In genomic region chr2:64337314-64337713, GRCh38 we compare ENCODE assay signal across 23 cellular contexts.
A peak's percentile ranks its signal among the peaks of the same experiment; 100 is the strongest.
DNase-seq lines count a peak whose midpoint lies in the region; ATAC-seq, FAIRE-seq and TF ChIP-seq lines count a peak whose summit lies in the region.
"Had no signal": no experiment of that assay in that cellular context is flagged by ENCODE, and none has a peak within 500 bp of the region (broad histone marks: within the 10 kb centered on the region; RNA-seq: fewer than 3 reads in every experiment).

No MANE protein-coding gene starts in this region.

- no peak for TF ChIP-seq POLR2A in HepG2 (IDR thresholded peaks at IDR 0.05; ENCODE audit: insufficient read depth in 1 of 2, low read depth in 2 of 2, low read length in 2 of 2)
- no peak for TF ChIP-seq POLR2A in right lobe of liver (IDR thresholded peaks at IDR 0.05)

- BruUV-seq in HepG2 (replicated peaks; lab: Mats Ljungman, UMichigan) = no TSS peak

- DNase-seq in HepG2 (ENCODE audit: low spot score) (peak; percentile 24), right lobe of liver (no peak), NCI-H69 (lab: John Stamatoyannopoulos, UW) (peak; percentile 1), WERI-Rb-1 (peak; percentile 48), brain microvascular endothelial cell (no peak)
- DNase-seq: 8988T; ACHN; GOT3; IMR-90; KG1; MM.1S; NCI-H1694 treated with DMSO at 0.1 percent for 48 hours; NCI-H2081; NCI-H2171; NCI-H345; NCI-H510A treated with DMSO at 0.1 percent for 48 hours; NCI-H748 treated with DMSO at 0.1 percent for 48 hours; NK-92 treated with Interleukin-12 subunit alpha and Interleukin-12 subunit beta, amount 100 ng/mL, for 24 hours; SHP77 treated with DMSO at 0.1 percent for 48 hours; T-helper 1 cell had no signal

- H3K36me3 ChIP-seq in HepG2 (replicated peaks in 1 of 2; ENCODE audit: control insufficient read depth in 1 of 2, insufficient read depth in 2 of 2, low read length in 2 of 2) (no peaks in the 10 kb centered on the region), right lobe of liver (no peaks in the 10 kb centered on the region), WERI-Rb-1 (no peaks in the 10 kb centered on the region), brain microvascular endothelial cell (replicated peaks) (no peaks in the 10 kb centered on the region)

- peak; percentile 40 for TF ChIP-seq CTCF in HepG2 (CRISPR knock-in tag; IDR thresholded peaks at IDR 0.05)
- no peak for TF ChIP-seq CTCF in right lobe of liver (IDR thresholded peaks at IDR 0.05)
- peak; percentile 35 for TF ChIP-seq CTCF in WERI-Rb-1 (IDR thresholded peaks at IDR 0.05; ENCODE audit: low read depth, low read length)
- TF ChIP-seq CTCF in brain microvascular endothelial cell (IDR thresholded peaks at IDR 0.05; ENCODE audit: low read depth, low read length, missing control alignments) = no peak

- 24% methylated on average over 3 of the region's 3 CpGs for WGBS in HepG2 (ENCODE audit: low lambda C conversion rate)
- WGBS in right lobe of liver (ENCODE audit: insufficient coverage, low coverage, low lambda C conversion rate, missing lambda C conversion rate) = 89% methylated on average over 3 of the region's 3 CpGs

- H3K27ac ChIP-seq in HepG2 (ENCODE audit: extremely low read length, insufficient read depth, low read length) (no peak overlapping the region), right lobe of liver (no peak overlapping the region), WERI-Rb-1 (peak overlapping the region; percentile 54), brain microvascular endothelial cell (no peak overlapping the region)

- no peak overlapping the region for H3K9ac ChIP-seq in HepG2 (ENCODE audit: insufficient read depth, low read depth, low read length)

- no peaks in the 10 kb centered on the region for H4K20me1 ChIP-seq in HepG2 (ENCODE audit: insufficient read depth, low read length)

- in situ Hi-C loops in HepG2 (cut with HindIII; ENCODE audit: extremely low pct_ligation_motif_present, low pct_unique_long_range_greater_than_20kb) = loop anchor here (10.0 kb wide), 3 partner anchors 297 to 1237 kb away; no protein-coding TSS in a partner anchor
- in situ Hi-C loops in brain microvascular endothelial cell (cut with HindIII; ENCODE audit: low pct_ligation_motif_present, low sequenced_read_pairs) = no loop called here

- CTCF ChIA-PET in HepG2 (lab: Yijun Ruan, JAX; ENCODE audit: low intra/inter-chr PET ratio, low total read pairs) = interaction anchor here (0.7 to 1.1 kb wide), 2 partner anchors 150 to 151 kb away, joined by 3 read pairs; no protein-coding TSS in a partner anchor

- no peak overlapping the region for H3K4me2 ChIP-seq in HepG2 (ENCODE audit: low read depth, low read length)

- TF ChIP-seq RAD21 in HepG2 (CRISPR knock-in tag; IDR thresholded peaks at IDR 0.05) = no peak

- no peaks in the 10 kb centered on the region for H3K79me2 ChIP-seq in HepG2 (ENCODE audit: insufficient read depth, low read length)

- intact Hi-C loops in HepG2 (cut with micrococcal nuclease; ENCODE audit: unreplicated experiment) = no loop called here
- intact Hi-C loops in right lobe of liver (cut with DNase I) = no loop called here

- TF ChIP-seq EP300 in HepG2 (IDR thresholded peaks at IDR 0.05; ENCODE audit: low read depth in 2 of 2, low read length in 2 of 2) (no peak), HepG2 (CRISPR knock-in tag; IDR thresholded peaks at IDR 0.05; ENCODE audit: borderline replicate concordance) (no peak)

- H3K4me3 ChIP-seq in HepG2 (replicated peaks in 1 of 3; ENCODE audit: insufficient read depth in 1 of 3, low read depth in 2 of 3, low read length in 3 of 3) (no peak overlapping the region), right lobe of liver (no peak overlapping the region), WERI-Rb-1 (ENCODE audit: low read depth, low read length) (no peak overlapping the region), brain microvascular endothelial cell (ENCODE audit: low read depth, low read length) (no peak overlapping the region)

- POLR2A ChIA-PET in HepG2 (lab: Yijun Ruan, JAX) = no interaction called here

- peaks cover 0 to 16% of the 10 kb centered on the region in 2 experiments; a peak in 2 of 5 replicates for H3K27me3 ChIP-seq in HepG2 (ENCODE audit: control insufficient read depth in 1 of 2, insufficient read depth in 2 of 2, low read length in 2 of 2)
- H3K27me3 ChIP-seq in right lobe of liver = no peaks in the 10 kb centered on the region
- H3K27me3 ChIP-seq in WERI-Rb-1 (ENCODE audit: insufficient read depth, low read depth, severe bottlenecking) = no peaks in the 10 kb centered on the region
- peaks cover 8% of the 10 kb centered on the region for H3K27me3 ChIP-seq in brain microvascular endothelial cell (replicated peaks)

- FAIRE-seq in HepG2 (lab: Jason Lieb, UNC) = no peak

- ATAC-seq in HepG2 (peak; percentile 76), right lobe of liver (no peak), HG02623 (IDR thresholded peaks at IDR 0.05; ENCODE audit: unreplicated experiment) (no peak), GM19351 (IDR thresholded peaks at IDR 0.05; ENCODE audit: unreplicated experiment) (no peak), GM19467 (IDR thresholded peaks at IDR 0.05; ENCODE audit: unreplicated experiment) (no peak)

- no peaks in the 10 kb centered on the region for H3K4me1 ChIP-seq in HepG2 (ENCODE audit: insufficient read depth, low read length)
- no peaks in the 10 kb centered on the region for H3K4me1 ChIP-seq in right lobe of liver

- no peak overlapping the region for H2AFZ ChIP-seq in HepG2 (ENCODE audit: low read length)

- H3K9me3 ChIP-seq in HepG2 (ENCODE audit: low read length) (no peaks in the 10 kb centered on the region), right lobe of liver (no peaks in the 10 kb centered on the region), WERI-Rb-1 (ENCODE audit: severe bottlenecking) (no peaks in the 10 kb centered on the region)

TF ChIP-seq in HepG2, 621 proteins besides CTCF, POLR2A, EP300 and RAD21:
- TF ChIP-seq STAG1 (CRISPR knock-in tag; IDR thresholded peaks at IDR 0.05) = peak; percentile 42; the same call in 1 of the 2 replicates
- TF ChIP-seq ZNF230 (CRISPR knock-in tag; IDR thresholded peaks at IDR 0.05) = no peak
- TF ChIP-seq SMC3 (IDR thresholded peaks at IDR 0.05; ENCODE audit: low read length) = peak; percentile 40; the same call in 1 of the 2 replicates

Comparison
In these comparisons a context has a peak if more than half of its experiments do, and no peak if none do; other contexts are left out.
1. DNase-seq: peak in HepG2 (single experiment), NCI-H69 (single experiment) and WERI-Rb-1 (single experiment); none in right lobe of liver (0 of 3) and brain microvascular endothelial cell (single experiment).
2. CTCF ChIP-seq: peak in HepG2 (single experiment) and WERI-Rb-1 (single experiment); none in right lobe of liver (0 of 4) and brain microvascular endothelial cell (single experiment).